ENCODE assay signal across 8 cellular contexts in genomic region chr12:118016424-118017264, GRCh38. TPM values are rescaled to one million over a fixed set of nuclear protein-coding genes. Genes with fewer than 3 reads are reported as not detected.
A peak's percentile ranks its signal among the peaks of the same experiment; 100 is the strongest.
DNase-seq lines count a peak whose midpoint lies in the region; ATAC-seq and TF ChIP-seq lines count a peak whose summit lies in the region.

RFC5 (plus strand) TSS chr12:118016703; CDS start chr12:118016828, 125 bp downstream.

- peak; percentile 82 for TF ChIP-seq POLR2A in GM18505 (IDR thresholded peaks at IDR 0.05; ENCODE audit: borderline replicate concordance, extremely low read depth, insufficient read depth, insufficient read length)
- TF ChIP-seq POLR2A in vagina (IDR thresholded peaks at IDR 0.05): no peak

- peak; percentile 98 for ATAC-seq in GM18505 (IDR thresholded peaks at IDR 0.05; ENCODE audit: unreplicated experiment)
- peak; percentile 98 for ATAC-seq in HG02970 (IDR thresholded peaks at IDR 0.05; ENCODE audit: low FRiP score, unreplicated experiment)
- peak; percentile 100 for ATAC-seq in right cardiac atrium

- H3K4me1 ChIP-seq in ascending aorta: peaks cover 0 to 4% of the 10 kb centered on the region in 2 donors
- H3K4me1 ChIP-seq in right cardiac atrium (ENCODE audit: control insufficient read depth, insufficient read depth, low read length): no peaks in the 10 kb centered on the region
- peaks cover 15% of the 10 kb centered on the region for H3K4me1 ChIP-seq in vagina

- H3K4me3 ChIP-seq in ascending aorta: peak within 1 kb of the TSS; percentile 67 to 84
- peak within 1 kb of the TSS; percentile 61 for H3K4me3 ChIP-seq in right cardiac atrium (ENCODE audit: low read length)
- H3K4me3 ChIP-seq in vagina: peak within 1 kb of the TSS; percentile 84 to 97

- H3K27me3 ChIP-seq in ascending aorta (no peaks in the 10 kb centered on the region), right cardiac atrium (ENCODE audit: control insufficient read depth, insufficient read depth) (no peaks in the 10 kb centered on the region), vagina (no peaks in the 10 kb centered on the region)

- H3K9me3 ChIP-seq in ascending aorta: no peaks in the 10 kb centered on the region
- no peaks in the 10 kb centered on the region for H3K9me3 ChIP-seq in right cardiac atrium (ENCODE audit: control insufficient read depth, low read length)
- H3K9me3 ChIP-seq in vagina: no peaks in the 10 kb centered on the region

- H3K36me3 ChIP-seq in ascending aorta: peaks cover 0 to 5% of the 10 kb centered on the region in 2 donors
- H3K36me3 ChIP-seq in vagina: peaks cover 0 to 10% of the 10 kb centered on the region in 2 donors

- peak within 1 kb of the TSS in 1 of 2 donors; percentile 22 for H3K27ac ChIP-seq in ascending aorta
- no peak within 1 kb of the TSS for H3K27ac ChIP-seq in right cardiac atrium (ENCODE audit: low read length)
- H3K27ac ChIP-seq in vagina: peak within 1 kb of the TSS; percentile 54

- intact Hi-C loops in T-helper 2 cell treated with Interferon-gamma antibody and Interleukin-4, amounts not matched to agents 100 ng/mL and 5 ng/mL, for 36 hours (cut with micrococcal nuclease): loop anchor here (1.0 to 2.0 kb wide), 3 partner anchors 44 to 356 kb away; partner anchors contain the start of gene TAOK3
- intact Hi-C loops in ascending aorta (cut with DNase I): loop anchor here (2.0 to 10.0 kb wide), 6 partner anchors 36 to 1648 kb away; partner anchors contain the start of genes PEBP1, PRKAB1, TAOK3 and VSIG10
- intact Hi-C loops in right cardiac atrium (cut with DNase I): loop anchor here in 1 of 4 donors (10.0 kb wide), 1 partner anchor 142 kb away; no protein-coding TSS in a partner anchor
- intact Hi-C loops in vagina (cut with DNase I): loop anchor here (5.0 kb wide), 1 partner anchor 46 kb away; the partner anchor contains the start of gene WSB2

- under 1% methylated on average over 61 of the region's 61 CpGs for WGBS in right cardiac atrium

- TF ChIP-seq CTCF in ascending aorta (IDR thresholded peaks at IDR 0.05): no peak
- TF ChIP-seq CTCF in vagina (IDR thresholded peaks at IDR 0.05): no peak

- DNase-seq in NCI-H1930 (lab: John Stamatoyannopoulos, UW) (peak; percentile 98), ascending aorta (ENCODE audit: low spot score in 2 of 2) (peak; percentile 86 to 98), right cardiac atrium (peak; percentile 99 to 100 (median 99)), putamen (ENCODE audit: low spot score) (peak; percentile 95), vagina (ENCODE audit: extremely low spot score in 2 of 2) (peak; percentile 94 to 97)

RNA-seq across cellular contexts. Expression of gene RFC5, which starts in this region (rescaled TPM):
- 53.6 and 53.7 TPM in 2 replicates for total RNA-seq in T-helper 2 cell treated with Interferon-gamma antibody and Interleukin-4, amounts not matched to agents 100 ng/mL and 5 ng/mL, for 36 hours
- total RNA-seq in ascending aorta (5.2 TPM), right cardiac atrium (1 to 10 TPM; 4.3 to 7.9 (median 6.4) TPM), vagina (11.5 TPM)
- 4.3 TPM for polyA plus RNA-seq in right cardiac atrium
